In genomic region chr11:27296406-27296994, GRCh38 we compare ENCODE assay signal across 8 cellular contexts.
DNase-seq lines count a peak whose midpoint lies in the region; ATAC-seq and TF ChIP-seq lines count a peak whose summit lies in the region.

No MANE protein-coding gene starts in this region.

- no peak overlapping the region for H3K27ac Mint-ChIP-seq in activated T-cell treated with anti-CD3 and anti-CD28 coated beads, Interleukin-2, amount 50 U/mL, for 24 hours

- H3K18ac ChIP-seq in mesenchymal stem cell (ENCODE audit: low read depth in 1 of 2, low read length in 2 of 2) = no peak overlapping the region

- H3K79me1 ChIP-seq in mesenchymal stem cell (replicated peaks; ENCODE audit: low read length, poor library complexity, severe bottlenecking) = no peaks in the 10 kb centered on the region

- H2BK12ac ChIP-seq in mesenchymal stem cell (ENCODE audit: low read length in 2 of 2) = no peak overlapping the region

- no peaks in the 10 kb centered on the region for H3K9me3 ChIP-seq in mesenchymal stem cell (ENCODE audit: control insufficient read depth, low read length)

- no peak overlapping the region for H3K4me3 Mint-ChIP-seq in activated T-cell treated with anti-CD3 and anti-CD28 coated beads, Interleukin-2, amount 50 U/mL, for 24 hours

- peaks cover 2% of the 10 kb centered on the region for H3K4me1 ChIP-seq in mesenchymal stem cell (ENCODE audit: control insufficient read depth, insufficient read depth, low read depth, low read length)

- WGBS in mesenchymal stem cell = 65% methylated on average over 4 of the region's 5 CpGs

- H3K36me3 ChIP-seq in mesenchymal stem cell (ENCODE audit: control insufficient read depth in 1 of 2, insufficient read depth in 2 of 2, low read depth in 1 of 2, low read length in 2 of 2) = no peaks in the 10 kb centered on the region

- peak overlapping the region; percentile 69 for H3K9ac ChIP-seq in mesenchymal stem cell (ENCODE audit: low read length)

- ATAC-seq in GM19023 (IDR thresholded peaks at IDR 0.05; ENCODE audit: unreplicated experiment) (peak; percentile 83), HG03442 (IDR thresholded peaks at IDR 0.05; ENCODE audit: unreplicated experiment) (peak; percentile 88)

- no peak overlapping the region for H3K27ac ChIP-seq in C4-2B
- no peak overlapping the region for H3K27ac ChIP-seq in mesenchymal stem cell (ENCODE audit: low read length, poor library complexity, severe bottlenecking)

- no peak overlapping the region for H3K4me2 ChIP-seq in mesenchymal stem cell (ENCODE audit: low read length, poor library complexity, severe bottlenecking)

- no peak overlapping the region for H2AFZ ChIP-seq in mesenchymal stem cell (ENCODE audit: low read depth, low read length)

- no peak overlapping the region for H4K8ac ChIP-seq in mesenchymal stem cell (ENCODE audit: low read length)

- H3K23ac ChIP-seq in mesenchymal stem cell (ENCODE audit: low read length in 2 of 2) = no peak overlapping the region

- H3K4me1 Mint-ChIP-seq in activated T-cell treated with anti-CD3 and anti-CD28 coated beads, Interleukin-2, amount 50 U/mL, for 24 hours (ENCODE audit: low read depth) = peaks cover 7% of the 10 kb centered on the region

- no peaks in the 10 kb centered on the region for H3K36me3 Mint-ChIP-seq in activated T-cell treated with anti-CD3 and anti-CD28 coated beads, Interleukin-2, amount 50 U/mL, for 24 hours (ENCODE audit: low read depth)

- no peak overlapping the region for H2AK5ac ChIP-seq in mesenchymal stem cell (ENCODE audit: low read length, severe bottlenecking)

- peaks cover 21% of the 10 kb centered on the region for H3K27me3 Mint-ChIP-seq in activated T-cell treated with anti-CD3 and anti-CD28 coated beads, Interleukin-2, amount 50 U/mL, for 24 hours

- peak; percentile 89 for TF ChIP-seq CTCF in C4-2B (conservative IDR thresholded peaks at IDR 0.05)

- DNase-seq in NCI-H748 (lab: John Stamatoyannopoulos, UW; ENCODE audit: unreplicated experiment) (peak; percentile 61), cerebellum (ENCODE audit: low spot score) (peak; percentile 62), mesenchymal stem cell (peak; percentile 55), middle frontal gyrus (ENCODE audit: extremely low spot score, low spot score) (no peak)
- no peak for DNase-seq in activated T-cell treated with anti-CD3 and anti-CD28 coated beads, Interleukin-2, amount 50 U/mL, for 24 hours

- H4K91ac ChIP-seq in mesenchymal stem cell (ENCODE audit: low read length) = no peak overlapping the region

- H3K4ac ChIP-seq in mesenchymal stem cell (ENCODE audit: low read depth in 1 of 2, low read length in 2 of 2) = no peak overlapping the region

- H3K4me3 ChIP-seq in mesenchymal stem cell (ENCODE audit: insufficient read depth in 1 of 2, low read depth in 1 of 2, low read length in 2 of 2) = no peak overlapping the region

- peaks cover 8% of the 10 kb centered on the region for H3K9me3 Mint-ChIP-seq in activated T-cell treated with anti-CD3 and anti-CD28 coated beads, Interleukin-2, amount 50 U/mL, for 24 hours

- no peak overlapping the region for H2BK5ac ChIP-seq in mesenchymal stem cell (ENCODE audit: low read depth, low read length, poor library complexity, severe bottlenecking)

- no peak overlapping the region for H3K14ac ChIP-seq in mesenchymal stem cell (ENCODE audit: low read length in 2 of 2)

- no peak overlapping the region for H2BK120ac ChIP-seq in mesenchymal stem cell (ENCODE audit: low read depth, low read length)

- no peak overlapping the region for H2BK15ac ChIP-seq in mesenchymal stem cell (ENCODE audit: low read depth, poor library complexity, severe bottlenecking)

- no peaks in the 10 kb centered on the region for H3K27me3 ChIP-seq in mesenchymal stem cell (ENCODE audit: control insufficient read depth in 1 of 2, insufficient read depth in 1 of 2, low read length in 2 of 2)

Comparison
In these comparisons a context has a peak if more than half of its experiments do, and no peak if none do; other contexts are left out.
1. DNase-seq: peak in NCI-H748 (single experiment), cerebellum (single experiment) and mesenchymal stem cell (single experiment); none in middle frontal gyrus (single experiment) and activated T-cell treated with anti-CD3 and anti-CD28 coated beads, Interleukin-2, amount 50 U/mL, for 24 hours (single experiment).